ENCODE assay signal across 15 cellular contexts in the genomic region with DNA sequence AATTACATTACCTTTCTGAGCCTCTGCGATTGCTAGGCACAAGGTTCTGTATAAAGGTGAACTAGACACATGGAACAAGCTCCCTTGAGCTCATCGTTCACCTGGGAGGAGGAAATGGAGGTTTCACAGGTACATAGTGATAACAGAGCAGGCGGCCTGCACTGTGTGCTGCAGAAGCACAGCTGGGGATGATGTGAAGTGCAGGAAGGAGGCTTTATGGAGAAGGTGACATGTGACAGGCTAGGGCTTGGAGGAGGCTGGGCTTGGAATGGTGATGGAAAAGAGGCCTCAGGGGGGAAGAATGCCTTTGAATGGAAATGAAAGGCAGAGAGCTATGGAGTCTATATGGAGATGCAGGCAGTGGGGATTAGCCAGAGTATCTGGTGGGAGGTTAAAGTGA. TPM values are rescaled to one million over a fixed set of nuclear protein-coding genes. Genes with fewer than 3 reads are reported as not detected.
DNase-seq lines count a peak whose midpoint lies in the region; ATAC-seq, FAIRE-seq and TF ChIP-seq lines count a peak whose summit lies in the region.
"Had no signal": no experiment of that assay in that cellular context is flagged by ENCODE, and none has a peak within 500 bp of the region (broad histone marks: within the 10 kb centered on the region; RNA-seq: fewer than 3 reads in every experiment).

No MANE protein-coding gene starts in this region.

- H3K27me3 ChIP-seq in esophagus muscularis mucosa (no peaks in the 10 kb centered on the region), small intestine (ENCODE audit: control insufficient read depth in 2 of 2, insufficient read depth in 2 of 2, low read length in 2 of 2) (no peaks in the 10 kb centered on the region)
- H3K27me3 ChIP-seq: dorsolateral prefrontal cortex, gastrocnemius medialis had no signal

- no peak for TF ChIP-seq CTCF in esophagus muscularis mucosa (IDR thresholded peaks at IDR 0.05)
- no peak for TF ChIP-seq CTCF in GM13977 (IDR thresholded peaks at IDR 0.05; ENCODE audit: extremely low read depth, insufficient read depth, missing control alignments)

- no peaks in the 10 kb centered on the region for H3K9me3 Mint-ChIP-seq in activated naive CD4-positive, alpha-beta T cell treated with anti-CD3 and anti-CD28 coated beads, Interleukin-2, amount 50 U/mL, for 24 hours

- H3K9me3 ChIP-seq in esophagus muscularis mucosa = no peaks in the 10 kb centered on the region
- H3K9me3 ChIP-seq in small intestine (ENCODE audit: control insufficient read depth, low read depth) = no peaks in the 10 kb centered on the region
- H3K9me3 ChIP-seq: gastrocnemius medialis, lower lobe of right lung, stomach had no signal

- H3K36me3 ChIP-seq in esophagus muscularis mucosa (no peaks in the 10 kb centered on the region), small intestine (ENCODE audit: control insufficient read depth in 2 of 2, insufficient read depth in 2 of 2, low read length in 2 of 2) (no peaks in the 10 kb centered on the region)
- H3K36me3 ChIP-seq: gastrocnemius medialis, lower lobe of right lung, stomach had no signal

- H3K4me3 ChIP-seq in esophagus muscularis mucosa (no peak overlapping the region), small intestine (ENCODE audit: low read depth in 1 of 2, low read length in 2 of 2) (no peak overlapping the region)
- H3K4me3 ChIP-seq: dorsolateral prefrontal cortex, gastrocnemius medialis, lower lobe of right lung, stomach had no signal

- intact Hi-C loops in esophagus muscularis mucosa (cut with DNase I) = no loop called here
- intact Hi-C loops in left colon (cut with DNase I, micrococcal nuclease) = no loop called here

- H3K4me1 ChIP-seq in esophagus muscularis mucosa = no peaks in the 10 kb centered on the region
- peaks cover 0 to 2% of the 10 kb centered on the region in 2 donors for H3K4me1 ChIP-seq in small intestine (ENCODE audit: control insufficient read depth in 2 of 2, insufficient read depth in 1 of 2, low read depth in 1 of 2, low read length in 1 of 2)
- H3K4me1 ChIP-seq: gastrocnemius medialis, stomach had no signal

- TF ChIP-seq POLR2A in esophagus muscularis mucosa (IDR thresholded peaks at IDR 0.05; ENCODE audit: low read depth) = no peak

- no peak for FAIRE-seq in small intestine (lab: Jason Lieb, UNC)

- DNase-seq in activated naive CD4-positive, alpha-beta T cell (lab: John Stamatoyannopoulos, UW) = no peak
- DNase-seq in NCI-H2227 treated with DMSO at 0.1 percent for 48 hours (lab: John Stamatoyannopoulos, UW) (peak; percentile 63), esophagus muscularis mucosa (ENCODE audit: extremely low spot score) (peak; percentile 77), small intestine (peak; percentile 41), left colon (no peak), RKO (ENCODE audit: low spot score) (no peak), GM13977 (ENCODE audit: low spot score) (no peak)
- DNase-seq: activated CD4-positive, CD25-positive, alpha-beta regulatory T cell; dorsolateral prefrontal cortex; gastrocnemius medialis; lower lobe of right lung; SHP77 treated with DMSO at 0.1 percent for 48 hours; stomach had no signal

- TF ChIP-seq EP300 in esophagus muscularis mucosa (IDR thresholded peaks at IDR 0.05) = no peak

- in situ Hi-C loops in GM13977 (cut with MboI; ENCODE audit: low pct_unique_long_range_greater_than_20kb, low sequenced_read_pairs, unreplicated experiment) = no loop called here

- peak overlapping the region; percentile 40 for H3K4me3 Mint-ChIP-seq in activated naive CD4-positive, alpha-beta T cell treated with anti-CD3 and anti-CD28 coated beads, Interleukin-2, amount 50 U/mL, for 24 hours

- H3K27me3 Mint-ChIP-seq in activated naive CD4-positive, alpha-beta T cell treated with anti-CD3 and anti-CD28 coated beads, Interleukin-2, amount 50 U/mL, for 24 hours = no peaks in the 10 kb centered on the region

- H3K27ac Mint-ChIP-seq in activated naive CD4-positive, alpha-beta T cell treated with anti-CD3 and anti-CD28 coated beads, Interleukin-2, amount 50 U/mL, for 24 hours = peak overlapping the region; percentile 48

- H3K27ac ChIP-seq in esophagus muscularis mucosa (replicated peaks in 1 of 4) (no peak overlapping the region), small intestine (ENCODE audit: low read depth in 1 of 2, low read length in 1 of 2) (peak overlapping the region in 1 of 2 donors; percentile 20)
- H3K27ac ChIP-seq: dorsolateral prefrontal cortex, gastrocnemius medialis, lower lobe of right lung had no signal

- no peak for ATAC-seq in left colon
- ATAC-seq: gastrocnemius medialis had no signal

- H3K4me1 Mint-ChIP-seq in activated naive CD4-positive, alpha-beta T cell treated with anti-CD3 and anti-CD28 coated beads, Interleukin-2, amount 50 U/mL, for 24 hours = peaks cover 75% of the 10 kb centered on the region

- 79% methylated on average over 3 of the region's 3 CpGs for WGBS in esophagus muscularis mucosa
- WGBS in small intestine, 3 donors = 29 to 43% (median 40%) methylated on average over 3 of the region's 3 CpGs

- no peaks in the 10 kb centered on the region for H3K36me3 Mint-ChIP-seq in activated naive CD4-positive, alpha-beta T cell treated with anti-CD3 and anti-CD28 coated beads, Interleukin-2, amount 50 U/mL, for 24 hours

RNA-seq across cellular contexts. Expression of a gene that starts 22.9 kb away (rescaled TPM):
- total RNA-seq in esophagus muscularis mucosa = not detected
- under 1 TPM in 2 of 3 donors, not detected in 1; 0.27 to 0.82 TPM for polyA plus RNA-seq in small intestine
- total RNA-seq in left colon = under 1 TPM; 0.37 to 0.73 TPM
- total RNA-seq: gastrocnemius medialis, posterior vena cava had no signal

Comparison
In these comparisons a context has a peak if more than half of its experiments do, and no peak if none do; other contexts are left out.
1. DNase-seq: peak in NCI-H2227 treated with DMSO at 0.1 percent for 48 hours (single experiment), esophagus muscularis mucosa (single experiment) and small intestine (single experiment); none in activated naive CD4-positive, alpha-beta T cell (0 of 4), left colon (0 of 2), RKO (single experiment) and GM13977 (single experiment).